8 cellular contexts compared by ENCODE assay signal in genomic region chr9:35611230-35611797, GRCh38. TPM values are rescaled to one million over a fixed set of nuclear protein-coding genes. Genes with fewer than 3 reads are reported as not detected.
DNase-seq lines count a peak whose midpoint lies in the region; ATAC-seq and TF ChIP-seq lines count a peak whose summit lies in the region.

No MANE protein-coding gene starts in this region.

- ATAC-seq in GM21619 (IDR thresholded peaks at IDR 0.05; ENCODE audit: unreplicated experiment) = peak; percentile 58
- ATAC-seq in activated T-helper 17 cell treated with anti-CD3 and anti-CD28 coated beads, Interleukin-2, amount 50 U/mL, for 72 hours (replicated peaks) = peak; percentile 85
- no peak for ATAC-seq in GM19455 (IDR thresholded peaks at IDR 0.05; ENCODE audit: unreplicated experiment)

- intact Hi-C loops in CD14-positive monocyte (cut with micrococcal nuclease) = no loop called here

- peaks cover 27 to 29% of the 10 kb centered on the region in 2 donors for H3K36me3 Mint-ChIP-seq in CD14-positive monocyte
- peaks cover 28% of the 10 kb centered on the region for H3K36me3 Mint-ChIP-seq in activated T-helper 17 cell treated with anti-CD3 and anti-CD28 coated beads, Interleukin-2, amount 50 U/mL, for 72 hours (ENCODE audit: low read depth)

- H3K27ac Mint-ChIP-seq in CD14-positive monocyte = no peak overlapping the region
- H3K27ac Mint-ChIP-seq in activated T-helper 17 cell treated with anti-CD3 and anti-CD28 coated beads, Interleukin-2, amount 50 U/mL, for 72 hours = peak overlapping the region; percentile 40

- DNase-seq in CD14-positive monocyte (ENCODE audit: low spot score) (peak; percentile 48), NOMO-1 treated with DMSO at 0.1 percent for 48 hours (lab: John Stamatoyannopoulos, UW; ENCODE audit: unreplicated experiment) (peak; percentile 51), germinal center (ENCODE audit: low spot score) (peak; percentile 63), putamen (ENCODE audit: low spot score) (peak; percentile 48), NCI-H2029 treated with DMSO at 0.1 percent for 48 hours (lab: John Stamatoyannopoulos, UW) (no peak)

- peaks cover 6 to 17% (median 6%) of the 10 kb centered on the region in 3 donors for H3K27me3 Mint-ChIP-seq in CD14-positive monocyte (ENCODE audit: low read depth in 3 of 3)
- no peaks in the 10 kb centered on the region for H3K27me3 Mint-ChIP-seq in activated T-helper 17 cell treated with anti-CD3 and anti-CD28 coated beads, Interleukin-2, amount 50 U/mL, for 72 hours

- H3K4me1 Mint-ChIP-seq in CD14-positive monocyte = peaks cover 21% of the 10 kb centered on the region
- peaks cover 23% of the 10 kb centered on the region for H3K4me1 Mint-ChIP-seq in activated T-helper 17 cell treated with anti-CD3 and anti-CD28 coated beads, Interleukin-2, amount 50 U/mL, for 72 hours

- no peaks in the 10 kb centered on the region for H3K9me3 Mint-ChIP-seq in CD14-positive monocyte
- no peaks in the 10 kb centered on the region for H3K9me3 Mint-ChIP-seq in activated T-helper 17 cell treated with anti-CD3 and anti-CD28 coated beads, Interleukin-2, amount 50 U/mL, for 72 hours

- peak; percentile 84 for TF ChIP-seq CTCF in CD14-positive monocyte (IDR thresholded peaks at IDR 0.05)

- H3K4me3 Mint-ChIP-seq in CD14-positive monocyte = peak overlapping the region in 1 of 2 donors; percentile 11
- no peak overlapping the region for H3K4me3 Mint-ChIP-seq in activated T-helper 17 cell treated with anti-CD3 and anti-CD28 coated beads, Interleukin-2, amount 50 U/mL, for 72 hours

RNA-seq across cellular contexts. Expression of gene TESK1, which starts 6.3 kb away (rescaled TPM):
- polyA plus RNA-seq in CD14-positive monocyte = 1 to 10 TPM; 2.9 TPM
- total RNA-seq in activated T-helper 17 cell treated with anti-CD3 and anti-CD28 coated beads, Interleukin-2, amount 50 U/mL, for 72 hours = 10 to 100 TPM; 23.5 to 39.0 TPM

RNA-seq across cellular contexts. Expression of gene CD72, which starts 6.9 kb away (rescaled TPM):
- polyA plus RNA-seq in CD14-positive monocyte = 1 to 10 TPM; 1.6 to 1.8 TPM
- total RNA-seq in activated T-helper 17 cell treated with anti-CD3 and anti-CD28 coated beads, Interleukin-2, amount 50 U/mL, for 72 hours = 10 to 100 TPM in 1 of 2 donors, 1 to 10 TPM in 1; 7.5 to 43.2 TPM

RNA-seq across cellular contexts. Expression of gene SIT1, which starts 39.4 kb away (rescaled TPM):
- under 1 TPM; 0.27 to 0.36 TPM for polyA plus RNA-seq in CD14-positive monocyte
- 100 to 1,000 TPM in 1 of 2 donors, 10 to 100 TPM in 1; 97.0 to 135 TPM for total RNA-seq in activated T-helper 17 cell treated with anti-CD3 and anti-CD28 coated beads, Interleukin-2, amount 50 U/mL, for 72 hours

RNA-seq across cellular contexts. Expression of gene RMRP, which starts 46.5 kb away (rescaled TPM):
- polyA plus RNA-seq in CD14-positive monocyte = 10 to 100 TPM in 1 of 2 donors, not detected in 1; 13.3 TPM
- total RNA-seq in activated T-helper 17 cell treated with anti-CD3 and anti-CD28 coated beads, Interleukin-2, amount 50 U/mL, for 72 hours = over 10,000 TPM in 1 of 2 donors, 1,000 to 10,000 TPM in 1; 5,785 to 10,768 TPM

RNA-seq across cellular contexts. Expression of gene CCDC107, which starts 46.8 kb away (rescaled TPM):
- polyA plus RNA-seq in CD14-positive monocyte = 10 to 100 TPM; 23.2 to 32.6 TPM
- 10 to 100 TPM; 17.5 to 19.8 TPM for total RNA-seq in activated T-helper 17 cell treated with anti-CD3 and anti-CD28 coated beads, Interleukin-2, amount 50 U/mL, for 72 hours
